Comparison of ENCODE assay signal across 10 cellular contexts in genomic region chr3:46928297-46928696, GRCh38. TPM values are rescaled to one million over a fixed set of nuclear protein-coding genes. Genes with fewer than 3 reads are reported as not detected.
A peak's percentile ranks its signal among the peaks of the same experiment; 100 is the strongest.
DNase-seq lines count a peak whose midpoint lies in the region; ATAC-seq and TF ChIP-seq lines count a peak whose summit lies in the region.
"Had no signal": no experiment of that assay in that cellular context is flagged by ENCODE, and none has a peak within 500 bp of the region (broad histone marks: within the 10 kb centered on the region; RNA-seq: fewer than 3 reads in every experiment).

No MANE protein-coding gene starts in this region.

- peaks cover 20% of the 10 kb centered on the region for H3K36me3 ChIP-seq in GM06990 (ENCODE audit: control insufficient read depth, insufficient read depth, low read length)

- H3K27me3 ChIP-seq in GM06990 (replicated peaks; ENCODE audit: control insufficient read depth, insufficient read depth, low read length) = no peaks in the 10 kb centered on the region

- no peak overlapping the region for H3K4me3 ChIP-seq in GM06990 (replicated peaks; ENCODE audit: low read depth, low read length)

- peak; percentile 55 for DNase-seq in GM06990 (ENCODE audit: extremely low read depth, insufficient read length)
- peak; percentile 21 for DNase-seq in M059J (ENCODE audit: low read depth)
- DNase-seq in activated T-helper 2 cell treated with anti-CD3 and anti-CD28 coated beads, Interferon-gamma antibody, Interleukin-2, Interleukin-4, amounts not matched to agents 10 μg/mL and 5 μg/mL and 100 μg/mL, durations not matched to agents 14 hours and 24 hours and 36 hours (ENCODE audit: low spot score) = no peak
- peak; percentile 54 for DNase-seq in pons (ENCODE audit: low spot score)
- no peak for DNase-seq in stimulated activated CD8-positive, alpha-beta memory T cell treated with anti-CD3 and anti-CD28 coated beads, Interleukin-4, amount 100 ng/mL, for 48 hours
- no peak for DNase-seq in glomerular visceral epithelial cell (ENCODE audit: extremely low spot score)
- DNase-seq: amniotic stem cell; EL; stimulated activated naive CD4-positive, alpha-beta T cell had no signal

- intact Hi-C loops in activated T-helper 2 cell treated with anti-CD3 and anti-CD28 coated beads, Interferon-gamma antibody, Interleukin-2, Interleukin-4, amounts not matched to agents 10 μg/mL and 5 μg/mL and 100 μg/mL, durations not matched to agents 14 hours and 24 hours and 36 hours (cut with micrococcal nuclease) = loop anchor here (5.0 kb wide), 1 partner anchor 44 kb away; no protein-coding TSS in a partner anchor

- no peak for TF ChIP-seq CTCF in GM06990 (IDR thresholded peaks at IDR 0.05; ENCODE audit: insufficient read depth, low read length, poor library complexity, severe bottlenecking)

- H3K27ac Mint-ChIP-seq in activated T-helper 2 cell treated with anti-CD3 and anti-CD28 coated beads, Interferon-gamma antibody, Interleukin-2, Interleukin-4, amounts not matched to agents 10 μg/mL and 5 μg/mL and 100 μg/mL, durations not matched to agents 14 hours and 24 hours and 36 hours = peak overlapping the region; percentile 23

- H3K4me3 Mint-ChIP-seq in activated T-helper 2 cell treated with anti-CD3 and anti-CD28 coated beads, Interferon-gamma antibody, Interleukin-2, Interleukin-4, amounts not matched to agents 10 μg/mL and 5 μg/mL and 100 μg/mL, durations not matched to agents 14 hours and 24 hours and 36 hours (ENCODE audit: low read depth) = no peak overlapping the region

- peaks cover 53% of the 10 kb centered on the region for H3K4me1 Mint-ChIP-seq in activated T-helper 2 cell treated with anti-CD3 and anti-CD28 coated beads, Interferon-gamma antibody, Interleukin-2, Interleukin-4, amounts not matched to agents 10 μg/mL and 5 μg/mL and 100 μg/mL, durations not matched to agents 14 hours and 24 hours and 36 hours (ENCODE audit: low read depth)

- no peaks in the 10 kb centered on the region for H3K27me3 Mint-ChIP-seq in activated T-helper 2 cell treated with anti-CD3 and anti-CD28 coated beads, Interferon-gamma antibody, Interleukin-2, Interleukin-4, amounts not matched to agents 10 μg/mL and 5 μg/mL and 100 μg/mL, durations not matched to agents 14 hours and 24 hours and 36 hours (ENCODE audit: low read depth)

- ATAC-seq in HG03565 (IDR thresholded peaks at IDR 0.05; ENCODE audit: unreplicated experiment) = no peak

- H3K36me3 Mint-ChIP-seq in activated T-helper 2 cell treated with anti-CD3 and anti-CD28 coated beads, Interferon-gamma antibody, Interleukin-2, Interleukin-4, amounts not matched to agents 10 μg/mL and 5 μg/mL and 100 μg/mL, durations not matched to agents 14 hours and 24 hours and 36 hours (ENCODE audit: low read depth) = peaks cover 71% of the 10 kb centered on the region

- peaks cover 11% of the 10 kb centered on the region for H3K9me3 Mint-ChIP-seq in activated T-helper 2 cell treated with anti-CD3 and anti-CD28 coated beads, Interferon-gamma antibody, Interleukin-2, Interleukin-4, amounts not matched to agents 10 μg/mL and 5 μg/mL and 100 μg/mL, durations not matched to agents 14 hours and 24 hours and 36 hours

RNA-seq across cellular contexts. Expression of gene CCDC12, which starts 48.2 kb away (rescaled TPM):
- 16.4 and 25.6 TPM in 2 replicates for total RNA-seq in M059J (2014; rRNA removed; shearing (Covaris generic))
- 65.3 and 69.2 TPM in 2 replicates for total RNA-seq in activated T-helper 2 cell treated with anti-CD3 and anti-CD28 coated beads, Interferon-gamma antibody, Interleukin-2, Interleukin-4, amounts not matched to agents 10 μg/mL and 5 μg/mL and 100 μg/mL, durations not matched to agents 14 hours and 24 hours and 36 hours

RNA-seq across cellular contexts. Expression of gene PTH1R, which starts 50.8 kb away (rescaled TPM):
- total RNA-seq in M059J (2014; rRNA removed; shearing (Covaris generic)) = 0.49 and 1.4 TPM in 2 replicates
- not detected in 2 replicates for total RNA-seq in activated T-helper 2 cell treated with anti-CD3 and anti-CD28 coated beads, Interferon-gamma antibody, Interleukin-2, Interleukin-4, amounts not matched to agents 10 μg/mL and 5 μg/mL and 100 μg/mL, durations not matched to agents 14 hours and 24 hours and 36 hours

RNA-seq across cellular contexts. Expression of gene NBEAL2, which starts 51.2 kb away (rescaled TPM):
- 1.5 and 3.5 TPM in 2 replicates for total RNA-seq in M059J (2014; rRNA removed; shearing (Covaris generic))
- 120 and 129 TPM in 2 replicates for total RNA-seq in activated T-helper 2 cell treated with anti-CD3 and anti-CD28 coated beads, Interferon-gamma antibody, Interleukin-2, Interleukin-4, amounts not matched to agents 10 μg/mL and 5 μg/mL and 100 μg/mL, durations not matched to agents 14 hours and 24 hours and 36 hours

Comparison
In these comparisons a context has a peak if more than half of its experiments do, and no peak if none do; other contexts are left out.
1. DNase-seq: peak in GM06990 (single experiment), M059J (single experiment) and pons (single experiment); none in activated T-helper 2 cell treated with anti-CD3 and anti-CD28 coated beads, Interferon-gamma antibody, Interleukin-2, Interleukin-4, amounts not matched to agents 10 μg/mL and 5 μg/mL and 100 μg/mL, durations not matched to agents 14 hours and 24 hours and 36 hours (single experiment), stimulated activated CD8-positive, alpha-beta memory T cell treated with anti-CD3 and anti-CD28 coated beads, Interleukin-4, amount 100 ng/mL, for 48 hours (single experiment) and glomerular visceral epithelial cell (single experiment).
2. RNA of gene NBEAL2, which starts 51.2 kb away (total RNA-seq): 120 to 129 TPM in activated T-helper 2 cell treated with anti-CD3 and anti-CD28 coated beads, Interferon-gamma antibody, Interleukin-2, Interleukin-4, amounts not matched to agents 10 μg/mL and 5 μg/mL and 100 μg/mL, durations not matched to agents 14 hours and 24 hours and 36 hours; 1.5 to 3.5 TPM in M059J; every median in the first group is over 10 times any median in the second.